ENCODE assay signal across 10 cellular contexts in genomic region chr15:73923488-73924164, GRCh38. TPM values are rescaled to one million over a fixed set of nuclear protein-coding genes. Genes with fewer than 3 reads are reported as not detected.
DNase-seq lines count a peak whose midpoint lies in the region; ATAC-seq and TF ChIP-seq lines count a peak whose summit lies in the region.
"Had no signal": no experiment of that assay in that cellular context is flagged by ENCODE, and none has a peak within 500 bp of the region (broad histone marks: within the 10 kb centered on the region; RNA-seq: fewer than 3 reads in every experiment).

No MANE protein-coding gene starts in this region.

- intact Hi-C loops in activated CD4-positive, alpha-beta T cell treated with anti-CD3 and anti-CD28 coated beads, Interleukin-2, amount 10 ng/mL, durations not matched to agents 24 days and 14 days (cut with micrococcal nuclease), result loop anchor here (1.0 kb wide), 1 partner anchor 26 kb away; no protein-coding TSS in a partner anchor
- intact Hi-C loops in thyroid gland (cut with DNase I), result no loop called here

- H3K27ac ChIP-seq in mesenchymal stem cell (ENCODE audit: low read length, poor library complexity, severe bottlenecking) (peak overlapping the region; percentile 95), thyroid gland (peak overlapping the region in 2 of 3 donors; percentile 45 to 61)

- peak overlapping the region in 1 of 2 experiments; percentile 94 for H3K14ac ChIP-seq in mesenchymal stem cell (ENCODE audit: low read length in 2 of 2)

- peak overlapping the region; percentile 98 for H4K91ac ChIP-seq in mesenchymal stem cell (ENCODE audit: low read length)

- H3K4me3 Mint-ChIP-seq in activated CD4-positive, alpha-beta T cell treated with anti-CD3 and anti-CD28 coated beads, Interleukin-2, amount 10 ng/mL, durations not matched to agents 24 days and 14 days, result peak overlapping the region; percentile 65
- H3K4me3 Mint-ChIP-seq in activated naive CD8-positive, alpha-beta T cell treated with anti-CD3 and anti-CD28 coated beads, Interleukin-2, amount 50 U/mL, for 24 hours, result peak overlapping the region; percentile 12

- ATAC-seq in activated naive CD8-positive, alpha-beta T cell treated with anti-CD3 and anti-CD28 coated beads, Interleukin-2, amount 50 U/mL, for 24 hours, result no peak
- no peak for ATAC-seq in HG02623 (IDR thresholded peaks at IDR 0.05; ENCODE audit: unreplicated experiment)

- H3K4me1 Mint-ChIP-seq in activated CD4-positive, alpha-beta T cell treated with anti-CD3 and anti-CD28 coated beads, Interleukin-2, amount 10 ng/mL, durations not matched to agents 24 days and 14 days, result peaks cover 46% of the 10 kb centered on the region
- H3K4me1 Mint-ChIP-seq in activated naive CD8-positive, alpha-beta T cell treated with anti-CD3 and anti-CD28 coated beads, Interleukin-2, amount 50 U/mL, for 24 hours, result peaks cover 49% of the 10 kb centered on the region

- peak overlapping the region; percentile 94 for H2BK15ac ChIP-seq in mesenchymal stem cell (ENCODE audit: low read depth, poor library complexity, severe bottlenecking)

- H3K27me3 Mint-ChIP-seq in activated CD4-positive, alpha-beta T cell treated with anti-CD3 and anti-CD28 coated beads, Interleukin-2, amount 10 ng/mL, durations not matched to agents 24 days and 14 days, result peaks cover 6% of the 10 kb centered on the region
- peaks cover 4% of the 10 kb centered on the region for H3K27me3 Mint-ChIP-seq in activated naive CD8-positive, alpha-beta T cell treated with anti-CD3 and anti-CD28 coated beads, Interleukin-2, amount 50 U/mL, for 24 hours

- peak overlapping the region in 1 of 2 experiments; percentile 67 for H3K23ac ChIP-seq in mesenchymal stem cell (ENCODE audit: low read length in 2 of 2)

- no peak for DNase-seq in activated CD4-positive, alpha-beta T cell treated with anti-CD3 and anti-CD28 coated beads, Interleukin-2, amount 10 ng/mL, durations not matched to agents 24 days and 14 days
- DNase-seq in activated CD4-positive, alpha-beta T cell treated with anti-CD3 and anti-CD28 coated beads, Interleukin-2, amount 50 U/mL, for 48 hours, result no peak
- no peak for DNase-seq in activated naive CD8-positive, alpha-beta T cell treated with anti-CD3 and anti-CD28 coated beads, Interleukin-2, amount 50 U/mL, for 24 hours
- DNase-seq in mesenchymal stem cell (no peak), thyroid gland (no peak), H7 (no peak)
- DNase-seq in stimulated activated CD4-positive, alpha-beta T cell treated with anti-CD3 and anti-CD28 coated beads, Interleukin-2, amount 100 ng/mL, for 48 hours, result no peak

- peak overlapping the region; percentile 90 for H3K9ac ChIP-seq in mesenchymal stem cell (ENCODE audit: low read length)

- peak overlapping the region; percentile 79 for H2AK5ac ChIP-seq in mesenchymal stem cell (ENCODE audit: low read length, severe bottlenecking)

- H3K79me1 ChIP-seq in mesenchymal stem cell (replicated peaks; ENCODE audit: low read length, poor library complexity, severe bottlenecking), result peaks cover 19% of the 10 kb centered on the region

- peak overlapping the region; percentile 97 for H2BK120ac ChIP-seq in mesenchymal stem cell (ENCODE audit: low read depth, low read length)

- H3K36me3 Mint-ChIP-seq in activated CD4-positive, alpha-beta T cell treated with anti-CD3 and anti-CD28 coated beads, Interleukin-2, amount 10 ng/mL, durations not matched to agents 24 days and 14 days (ENCODE audit: low read depth), result peaks cover 8% of the 10 kb centered on the region
- peaks cover 14% of the 10 kb centered on the region for H3K36me3 Mint-ChIP-seq in activated naive CD8-positive, alpha-beta T cell treated with anti-CD3 and anti-CD28 coated beads, Interleukin-2, amount 50 U/mL, for 24 hours (ENCODE audit: low read depth)

- no peak overlapping the region for H2AFZ ChIP-seq in mesenchymal stem cell (ENCODE audit: low read depth, low read length)

- peak overlapping the region; percentile 30 for H3K4me2 ChIP-seq in mesenchymal stem cell (ENCODE audit: low read length, poor library complexity, severe bottlenecking)

- H3K9me3 ChIP-seq in mesenchymal stem cell (ENCODE audit: control insufficient read depth, low read length) (no peaks in the 10 kb centered on the region), thyroid gland (no peaks in the 10 kb centered on the region)
- H3K9me3 ChIP-seq: A549 had no signal

- peak overlapping the region; percentile 81 to 98 for H2BK12ac ChIP-seq in mesenchymal stem cell (ENCODE audit: low read length in 2 of 2)

- peak overlapping the region; percentile 100 for H4K8ac ChIP-seq in mesenchymal stem cell (ENCODE audit: low read length)

- H3K4ac ChIP-seq in mesenchymal stem cell (ENCODE audit: low read depth in 1 of 2, low read length in 2 of 2), result peak overlapping the region; percentile 92 to 95

- H3K18ac ChIP-seq in mesenchymal stem cell (ENCODE audit: low read depth in 1 of 2, low read length in 2 of 2), result peak overlapping the region; percentile 67 to 92

- H2BK5ac ChIP-seq in mesenchymal stem cell (ENCODE audit: low read depth, low read length, poor library complexity, severe bottlenecking), result peak overlapping the region; percentile 85

- H3K27me3 ChIP-seq in mesenchymal stem cell (ENCODE audit: control insufficient read depth in 1 of 2, insufficient read depth in 1 of 2, low read length in 2 of 2) (no peaks in the 10 kb centered on the region), thyroid gland (no peaks in the 10 kb centered on the region), H7 (ENCODE audit: control insufficient read depth, insufficient read depth, low read length) (peaks cover 6% of the 10 kb centered on the region)

- peaks cover 8 to 9% of the 10 kb centered on the region in 2 experiments for H3K36me3 ChIP-seq in mesenchymal stem cell (ENCODE audit: control insufficient read depth in 1 of 2, insufficient read depth in 2 of 2, low read depth in 1 of 2, low read length in 2 of 2)
- no peaks in the 10 kb centered on the region for H3K36me3 ChIP-seq in thyroid gland
- peaks cover 2% of the 10 kb centered on the region for H3K36me3 ChIP-seq in H7 (replicated peaks; ENCODE audit: control insufficient read depth, insufficient read depth, low read length)

- no peak for TF ChIP-seq CTCF in thyroid gland (IDR thresholded peaks at IDR 0.05)

- H3K9me3 Mint-ChIP-seq in activated CD4-positive, alpha-beta T cell treated with anti-CD3 and anti-CD28 coated beads, Interleukin-2, amount 10 ng/mL, durations not matched to agents 24 days and 14 days, result peaks cover 10% of the 10 kb centered on the region
- peaks cover 4% of the 10 kb centered on the region for H3K9me3 Mint-ChIP-seq in activated naive CD8-positive, alpha-beta T cell treated with anti-CD3 and anti-CD28 coated beads, Interleukin-2, amount 50 U/mL, for 24 hours

- WGBS in mesenchymal stem cell, result 79% methylated on average over 6 of the region's 6 CpGs
- WGBS in thyroid gland, 2 donors, result 60 to 71% methylated on average over 5 to 6 of the region's 6 CpGs

- H3K4me3 ChIP-seq in mesenchymal stem cell (ENCODE audit: insufficient read depth in 1 of 2, low read depth in 1 of 2, low read length in 2 of 2) (peak overlapping the region in 1 of 2 experiments; percentile 42), thyroid gland (replicated peaks in 1 of 3) (no peak overlapping the region), H7 (ENCODE audit: insufficient read depth, low read depth, low read length) (no peak overlapping the region)
- H3K4me3 ChIP-seq: A549 had no signal

- H3K4me1 ChIP-seq in mesenchymal stem cell (ENCODE audit: control insufficient read depth, insufficient read depth, low read depth, low read length) (peaks cover 44% of the 10 kb centered on the region), thyroid gland (peaks cover 19 to 42% of the 10 kb centered on the region in 2 donors)

- TF ChIP-seq POLR2A in thyroid gland (IDR thresholded peaks at IDR 0.05), result no peak

- H3K27ac Mint-ChIP-seq in activated CD4-positive, alpha-beta T cell treated with anti-CD3 and anti-CD28 coated beads, Interleukin-2, amount 10 ng/mL, durations not matched to agents 24 days and 14 days, result peak overlapping the region; percentile 87
- H3K27ac Mint-ChIP-seq in activated naive CD8-positive, alpha-beta T cell treated with anti-CD3 and anti-CD28 coated beads, Interleukin-2, amount 50 U/mL, for 24 hours, result peak overlapping the region; percentile 79

RNA-seq across cellular contexts. Expression of gene LOXL1, which starts 2.6 kb away (rescaled TPM):
- 0.49 and 0.88 TPM in 2 replicates for total RNA-seq in activated CD4-positive, alpha-beta T cell treated with anti-CD3 and anti-CD28 coated beads, Interleukin-2, amount 10 ng/mL, durations not matched to agents 24 days and 14 days
- 187 TPM for polyA plus RNA-seq in mesenchymal stem cell (2013, experiment 1 of 2)
- polyA plus RNA-seq in mesenchymal stem cell (2013, experiment 2 of 2), result 181 TPM
- total RNA-seq in thyroid gland, result 10 to 100 TPM in 3 of 4 donors, 1 to 10 TPM in 1; 9.9 to 15.2 (median 12.0) TPM
- total RNA-seq in H7 (2014; rRNA removed; shearing (Covaris generic)), result 11.8 and 18.4 TPM in 2 replicates

RNA-seq across cellular contexts. Expression of gene TBC1D21, which starts 50.3 kb away (rescaled TPM):
- total RNA-seq in activated CD4-positive, alpha-beta T cell treated with anti-CD3 and anti-CD28 coated beads, Interleukin-2, amount 10 ng/mL, durations not matched to agents 24 days and 14 days, result not detected in 2 replicates
- not detected for polyA plus RNA-seq in mesenchymal stem cell (2013, experiment 1 of 2)
- not detected for polyA plus RNA-seq in mesenchymal stem cell (2013, experiment 2 of 2)
- not detected for total RNA-seq in thyroid gland
- total RNA-seq in H7 (2014; rRNA removed; shearing (Covaris generic)), result not detected in 2 replicates
- total RNA-seq: LHCN-M2 had no signal
- polyA plus RNA-seq: A549 had no signal
